Comparison of ENCODE assay signal across 8 cellular contexts in genomic region chr12:56104815-56105476, GRCh38. TPM values are rescaled to one million over a fixed set of nuclear protein-coding genes. Genes with fewer than 3 reads are reported as not detected.
DNase-seq lines count a peak whose midpoint lies in the region; ATAC-seq, FAIRE-seq and TF ChIP-seq lines count a peak whose summit lies in the region.

No MANE protein-coding gene starts in this region.

- no peaks in the 10 kb centered on the region for H3K27me3 Mint-ChIP-seq in naive thymus-derived CD8-positive, alpha-beta T cell

- intact Hi-C loops in endothelial cell of umbilical vein (cut with micrococcal nuclease): loop anchor here (1.0 to 2.0 kb wide), 7 partner anchors 11 to 366 kb away; partner anchors contain the start of genes DNAJC14 and RPL41

- H3K27me3 ChIP-seq in endothelial cell of umbilical vein (ENCODE audit: control insufficient read depth in 2 of 2, insufficient read depth in 2 of 2, low read length in 2 of 2): peaks cover 0 to 6% of the 10 kb centered on the region in 2 experiments

- dilution Hi-C loops in endothelial cell of umbilical vein (cut with MboI; ENCODE audit: extremely low pct_ligation_motif_present, low sequenced_read_pairs): no loop called here

- H3K9me1 ChIP-seq in endothelial cell of umbilical vein (replicated peaks; ENCODE audit: control insufficient read depth, extremely low read depth, insufficient read depth, low read length): no peaks in the 10 kb centered on the region

- peaks cover 20% of the 10 kb centered on the region for H3K4me1 ChIP-seq in endothelial cell of umbilical vein (ENCODE audit: control insufficient read depth, extremely low read depth, insufficient read depth, low read length)

- peaks cover 34 to 69% (median 59%) of the 10 kb centered on the region in 4 donors for H3K4me1 Mint-ChIP-seq in naive thymus-derived CD8-positive, alpha-beta T cell

- H4K20me1 ChIP-seq in endothelial cell of umbilical vein (replicated peaks; ENCODE audit: control insufficient read depth, extremely low read depth, insufficient read depth, low read length): no peaks in the 10 kb centered on the region

- no peak for TF ChIP-seq POLR2A in endothelial cell of umbilical vein (IDR thresholded peaks at IDR 0.05; ENCODE audit: low read depth, low read length)

- peak overlapping the region; percentile 93 to 100 (median 98) for H3K4me3 Mint-ChIP-seq in naive thymus-derived CD8-positive, alpha-beta T cell

- H3K9me3 ChIP-seq in endothelial cell of umbilical vein (replicated peaks; ENCODE audit: control insufficient read depth, insufficient read depth, low read length): no peaks in the 10 kb centered on the region

- peak overlapping the region; percentile 85 for H3K4me2 ChIP-seq in endothelial cell of umbilical vein (ENCODE audit: insufficient read depth, low read length)

- DNase-seq in SKM-1 treated with dmso at 0.1 percent for 144 hours (lab: John Stamatoyannopoulos, UW; ENCODE audit: unreplicated experiment) (peak; percentile 2), SKM-1 (lab: John Stamatoyannopoulos, UW; ENCODE audit: unreplicated experiment) (no peak), endothelial cell of umbilical vein (ENCODE audit: low read depth, low spot score) (peak; percentile 32), dedifferentiated amniotic fluid mesenchymal stem cell (ENCODE audit: extremely low spot score) (no peak), NCI-H1048 (lab: John Stamatoyannopoulos, UW) (no peak)
- DNase-seq in naive thymus-derived CD8-positive, alpha-beta T cell: peak in 3 of 10 donors; percentile 5 to 13 (median 8)

- peak overlapping the region; percentile 45 for H2AFZ ChIP-seq in endothelial cell of umbilical vein (ENCODE audit: low read depth, low read length)

- H3K27ac Mint-ChIP-seq in naive thymus-derived CD8-positive, alpha-beta T cell: peak overlapping the region; percentile 97 to 99 (median 98)

- H3K36me3 ChIP-seq in endothelial cell of umbilical vein (ENCODE audit: control insufficient read depth in 2 of 2, extremely low read depth in 1 of 2, insufficient read depth in 2 of 2, low read length in 2 of 2): peaks cover 12 to 14% of the 10 kb centered on the region in 2 experiments

- peak overlapping the region; percentile 70 for H3K9ac ChIP-seq in endothelial cell of umbilical vein (replicated peaks; ENCODE audit: extremely low read depth, insufficient read depth, low read length)

- peak; percentile 12 for ATAC-seq in HG03159 (IDR thresholded peaks at IDR 0.05; ENCODE audit: unreplicated experiment)
- peak; percentile 0 to 9 for ATAC-seq in naive thymus-derived CD8-positive, alpha-beta T cell

- H3K27ac ChIP-seq in VCaP (peak overlapping the region; percentile 95), endothelial cell of umbilical vein (ENCODE audit: insufficient read depth, low read depth, low read length) (peak overlapping the region; percentile 60)

- no peak for TF ChIP-seq CTCF in VCaP (conservative IDR thresholded peaks at IDR 0.05)
- peak in 1 of 2 donors; percentile 9 for TF ChIP-seq CTCF in endothelial cell of umbilical vein (IDR thresholded peaks at IDR 0.05; ENCODE audit: extremely low read depth in 1 of 2, insufficient read depth in 1 of 2, low read depth in 1 of 2, low read length in 2 of 2)

- TSS peak; percentile 43 for BruUV-seq in endothelial cell of umbilical vein (replicated peaks; lab: Mats Ljungman, UMichigan)

- FAIRE-seq in endothelial cell of umbilical vein (lab: Jason Lieb, UNC): no peak

- peaks cover 0 to 40% (median 13%) of the 10 kb centered on the region in 3 donors for H3K36me3 Mint-ChIP-seq in naive thymus-derived CD8-positive, alpha-beta T cell

- H3K9me3 Mint-ChIP-seq in naive thymus-derived CD8-positive, alpha-beta T cell: no peaks in the 10 kb centered on the region

- POLR2A ChIA-PET in endothelial cell of umbilical vein (lab: Charles Lee): interaction anchor here (0.6 to 3.3 kb wide), 8 partner anchors 8 to 282 kb away, joined by 3 to 37 read pairs (median 4); partner anchors contain the start of genes DNAJC14, RPL41, SMARCC2 and SUOX
- POLR2A ChIA-PET in naive thymus-derived CD8-positive, alpha-beta T cell (lab: Charles Lee): interaction anchor here (0.6 to 6.2 kb wide), 26 partner anchors 12 to 367 kb away, joined by 3 to 236 read pairs (median 10); partner anchors contain the start of genes CNPY2, DGKA, ERBB3 and ESYT1

- CTCF ChIA-PET in endothelial cell of umbilical vein (lab: Charles Lee): interaction anchor here (0.6 to 5.3 kb wide), 15 partner anchors 11 to 365 kb away, joined by 3 to 59 read pairs (median 7); partner anchors contain the start of genes ERBB3, SMARCC2 and ZC3H10

- peaks cover 35% of the 10 kb centered on the region for H3K79me2 ChIP-seq in endothelial cell of umbilical vein (ENCODE audit: control insufficient read depth, insufficient read depth, low read length)

- peak overlapping the region; percentile 49 to 85 (median 68) for H3K4me3 ChIP-seq in endothelial cell of umbilical vein (replicated peaks in 1 of 3; ENCODE audit: insufficient read depth in 1 of 3, low read depth in 1 of 3, low read length in 3 of 3)

TF ChIP-seq in endothelial cell of umbilical vein, 7 proteins besides CTCF, POLR2A, EP300 and RAD21 (continues in another document):
- TF ChIP-seq POLR2AphosphoS5 (IDR thresholded peaks at IDR 0.05; ENCODE audit: insufficient read depth, low read depth, low read length) (no peak), JUN (IDR thresholded peaks at IDR 0.05; ENCODE audit: borderline replicate concordance, insufficient read depth, insufficient read length, low read depth) (no peak), MYC (IDR thresholded peaks at IDR 0.05; ENCODE audit: low read depth, low read length) (no peak)

RNA-seq across cellular contexts. Expression of gene PA2G4, which starts 0.6 kb away (rescaled TPM):
- 170 and 188 TPM in 2 replicates for total RNA-seq in endothelial cell of umbilical vein
- 94.2 and 121 TPM in 2 replicates for polyA plus RNA-seq in endothelial cell of umbilical vein
- polyA plus RNA-seq in endothelial cell of umbilical vein (2011; cell fraction: cytosol; rRNA removed): 223 and 250 TPM in 2 replicates
- polyA plus RNA-seq in endothelial cell of umbilical vein (2011; cell fraction: nucleus; rRNA removed): 154 and 214 TPM in 2 replicates
- polyA plus RNA-seq in endothelial cell of umbilical vein (2012): 200 and 296 TPM in 2 replicates
- 85.5 and 96.0 TPM in 2 replicates for polyA minus RNA-seq in endothelial cell of umbilical vein
- 177 TPM for polyA minus RNA-seq in endothelial cell of umbilical vein (2011; cell fraction: cytosol; rRNA and poly(A)+ RNA removed)
- polyA minus RNA-seq in endothelial cell of umbilical vein (2011; cell fraction: nucleus; rRNA and poly(A)+ RNA removed): 41.8 and 42.7 TPM in 2 replicates
- 100 to 1,000 TPM; 132 to 135 TPM for total RNA-seq in naive thymus-derived CD8-positive, alpha-beta T cell
- 100 to 1,000 TPM; 219 to 241 (median 241) TPM for polyA plus RNA-seq in naive thymus-derived CD8-positive, alpha-beta T cell

RNA-seq across cellular contexts. Expression of gene RPL41, which starts 11.5 kb away (rescaled TPM):
- 3,212 and 3,428 TPM in 2 replicates for total RNA-seq in endothelial cell of umbilical vein
- 9,033 and 9,990 TPM in 2 replicates for polyA plus RNA-seq in endothelial cell of umbilical vein
- polyA plus RNA-seq in endothelial cell of umbilical vein (2011; cell fraction: cytosol; rRNA removed): 14,118 and 16,245 TPM in 2 replicates
- polyA plus RNA-seq in endothelial cell of umbilical vein (2011; cell fraction: nucleus; rRNA removed): 3,801 and 4,276 TPM in 2 replicates
- polyA plus RNA-seq in endothelial cell of umbilical vein (2012): 9,351 and 9,763 TPM in 2 replicates
- 1,710 and 2,069 TPM in 2 replicates for polyA minus RNA-seq in endothelial cell of umbilical vein
- 1,085 TPM for polyA minus RNA-seq in endothelial cell of umbilical vein (2011; cell fraction: cytosol; rRNA and poly(A)+ RNA removed)
- polyA minus RNA-seq in endothelial cell of umbilical vein (2011; cell fraction: nucleus; rRNA and poly(A)+ RNA removed): 238 and 301 TPM in 2 replicates
- 1,000 to 10,000 TPM; 5,098 to 5,261 TPM for total RNA-seq in naive thymus-derived CD8-positive, alpha-beta T cell
- polyA plus RNA-seq in naive thymus-derived CD8-positive, alpha-beta T cell: over 10,000 TPM in 1 of 3 donors, 1,000 to 10,000 TPM in 2; 8,782 to 10,436 (median 9,902) TPM

RNA-seq across cellular contexts. Expression of gene ZC3H10, which starts 13.1 kb away (rescaled TPM):
- total RNA-seq in endothelial cell of umbilical vein: 8.7 and 10.1 TPM in 2 replicates
- polyA plus RNA-seq in endothelial cell of umbilical vein: 2.6 and 3.0 TPM in 2 replicates
- polyA plus RNA-seq in endothelial cell of umbilical vein (2011; cell fraction: cytosol; rRNA removed): 1.3 and 1.5 TPM in 2 replicates
- polyA plus RNA-seq in endothelial cell of umbilical vein (2011; cell fraction: nucleus; rRNA removed): 5.0 and 6.5 TPM in 2 replicates
- polyA plus RNA-seq in endothelial cell of umbilical vein (2012): 3.1 and 3.8 TPM in 2 replicates
- polyA minus RNA-seq in endothelial cell of umbilical vein: 12.2 and 15.4 TPM in 2 replicates
- polyA minus RNA-seq in endothelial cell of umbilical vein (2011; cell fraction: cytosol; rRNA and poly(A)+ RNA removed): 3.3 TPM
- 13.9 and 21.3 TPM in 2 replicates for polyA minus RNA-seq in endothelial cell of umbilical vein (2011; cell fraction: nucleus; rRNA and poly(A)+ RNA removed)
- 10 to 100 TPM; 15.1 to 15.9 TPM for total RNA-seq in naive thymus-derived CD8-positive, alpha-beta T cell
- 1 to 10 TPM; 1.3 to 2.5 (median 1.8) TPM for polyA plus RNA-seq in naive thymus-derived CD8-positive, alpha-beta T cell

RNA-seq across cellular contexts. Expression of gene ESYT1, which starts 23.1 kb away (rescaled TPM):
- total RNA-seq in endothelial cell of umbilical vein: 133 and 161 TPM in 2 replicates
- 233 and 234 TPM in 2 replicates for polyA plus RNA-seq in endothelial cell of umbilical vein
- 159 and 161 TPM in 2 replicates for polyA plus RNA-seq in endothelial cell of umbilical vein (2011; cell fraction: cytosol; rRNA removed)
- 247 and 260 TPM in 2 replicates for polyA plus RNA-seq in endothelial cell of umbilical vein (2011; cell fraction: nucleus; rRNA removed)
- 106 and 110 TPM in 2 replicates for polyA plus RNA-seq in endothelial cell of umbilical vein (2012)
- 309 and 339 TPM in 2 replicates for polyA minus RNA-seq in endothelial cell of umbilical vein
- 102 TPM for polyA minus RNA-seq in endothelial cell of umbilical vein (2011; cell fraction: cytosol; rRNA and poly(A)+ RNA removed)
- 90.2 and 91.4 TPM in 2 replicates for polyA minus RNA-seq in endothelial cell of umbilical vein (2011; cell fraction: nucleus; rRNA and poly(A)+ RNA removed)
- total RNA-seq in naive thymus-derived CD8-positive, alpha-beta T cell: 100 to 1,000 TPM; 257 to 270 TPM
- polyA plus RNA-seq in naive thymus-derived CD8-positive, alpha-beta T cell: 100 to 1,000 TPM; 354 to 433 (median 357) TPM

RNA-seq across cellular contexts. Expression of gene ERBB3, which starts 25.0 kb away (rescaled TPM):
- 0.11 TPM in 1 of 2 replicates, not detected in the other for total RNA-seq in endothelial cell of umbilical vein
- polyA plus RNA-seq in endothelial cell of umbilical vein: 0.08 and 1.5 TPM in 2 replicates
- polyA plus RNA-seq in endothelial cell of umbilical vein (2011; cell fraction: cytosol; rRNA removed): 0.12 and 0.23 TPM in 2 replicates
- 0.34 TPM in 1 of 2 replicates, not detected in the other for polyA plus RNA-seq in endothelial cell of umbilical vein (2011; cell fraction: nucleus; rRNA removed)
- polyA plus RNA-seq in endothelial cell of umbilical vein (2012): 0.29 TPM in 1 of 2 replicates, not detected in the other
- polyA minus RNA-seq in endothelial cell of umbilical vein: 0.30 and 0.32 TPM in 2 replicates
- 10.3 TPM for polyA minus RNA-seq in endothelial cell of umbilical vein (2011; cell fraction: cytosol; rRNA and poly(A)+ RNA removed)
- not detected in 2 replicates for polyA minus RNA-seq in endothelial cell of umbilical vein (2011; cell fraction: nucleus; rRNA and poly(A)+ RNA removed)
- 10 to 100 TPM; 22.7 to 26.0 TPM for total RNA-seq in naive thymus-derived CD8-positive, alpha-beta T cell
- polyA plus RNA-seq in naive thymus-derived CD8-positive, alpha-beta T cell: 1 to 10 TPM; 1.3 to 3.3 (median 1.7) TPM

Comparison
In these comparisons a context has a peak if more than half of its experiments do, and no peak if none do; other contexts are left out.
1. DNase-seq: peak in SKM-1 treated with dmso at 0.1 percent for 144 hours (single experiment) and endothelial cell of umbilical vein (single experiment); none in SKM-1 (single experiment), dedifferentiated amniotic fluid mesenchymal stem cell (single experiment) and NCI-H1048 (single experiment).